Comparison of ENCODE assay signal across 14 cellular contexts in the genomic region with DNA sequence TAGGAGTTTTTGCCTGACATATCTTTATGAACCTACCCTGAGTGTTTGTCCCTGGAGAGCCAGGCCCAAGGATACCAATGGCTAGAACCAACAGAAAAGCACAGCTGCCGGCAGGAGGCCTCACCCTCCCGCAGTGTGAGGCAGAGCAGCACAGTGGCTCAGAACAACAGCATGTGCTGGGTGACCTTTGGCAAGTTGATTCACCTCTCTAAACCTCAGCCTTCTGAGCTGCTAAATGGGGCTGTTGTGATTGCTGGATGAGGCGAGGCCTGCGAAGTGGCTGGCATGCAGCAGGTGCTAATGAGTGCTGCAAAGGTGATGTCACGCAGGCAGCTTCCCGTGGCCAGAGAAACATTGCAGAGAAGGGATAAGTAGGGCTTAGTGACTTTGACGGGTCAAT.
"Had no signal": no experiment of that assay in that cellular context is flagged by ENCODE, and none has a peak within 500 bp of the region (broad histone marks: within the 10 kb centered on the region; RNA-seq: fewer than 3 reads in every experiment).

No MANE protein-coding gene starts in this region.

- H3K27ac Mint-ChIP-seq: activated B cell treated with CpG ODN at 0.5 μM for 24 hours; activated naive CD4-positive, alpha-beta T cell treated with anti-CD3 and anti-CD28 coated beads, Interleukin-2, amount 10 ng/mL, durations not matched to agents 7 days and 5 days; memory B cell; nephron; T-helper 1 cell treated with Interleukin-12 subunit alpha and Interleukin-12 subunit beta and Interleukin-4 antibody, amounts not matched to agents 30 μg/mL and 1 μg/mL, for 36 hours had no signal

- H3K4me3 Mint-ChIP-seq: activated B cell treated with CpG ODN at 0.5 μM for 24 hours; activated naive CD4-positive, alpha-beta T cell treated with anti-CD3 and anti-CD28 coated beads, Interleukin-2, amount 10 ng/mL, durations not matched to agents 7 days and 5 days; brain; memory B cell; nephron; T-helper 1 cell treated with Interleukin-12 subunit alpha and Interleukin-12 subunit beta and Interleukin-4 antibody, amounts not matched to agents 30 μg/mL and 1 μg/mL, for 36 hours had no signal

- H3K4me1 Mint-ChIP-seq: memory B cell, nephron had no signal

- DNase-seq: activated B cell treated with CpG ODN at 0.5 μM for 24 hours; activated CD4-positive, alpha-beta T cell treated with anti-CD3 and anti-CD28 coated beads, Interleukin-2, amount 50 U/mL, for 4 hours; activated naive CD4-positive, alpha-beta T cell treated with anti-CD3 and anti-CD28 coated beads, Interleukin-2, amount 10 ng/mL, durations not matched to agents 7 days and 5 days; dermis blood vessel endothelial cell; glutamatergic neuron; ovary; stimulated activated CD4-positive, alpha-beta T cell treated with anti-CD3 and anti-CD28 coated beads, Interleukin-4, amount 100 ng/mL, for 1 hour; stimulated activated CD8-positive, alpha-beta memory T cell treated with anti-CD3 and anti-CD28 coated beads, Interleukin-4, amount 100 ng/mL, for 48 hours had no signal

- H3K9me3 Mint-ChIP-seq: activated B cell treated with CpG ODN at 0.5 μM for 24 hours; activated naive CD4-positive, alpha-beta T cell treated with anti-CD3 and anti-CD28 coated beads, Interleukin-2, amount 10 ng/mL, durations not matched to agents 7 days and 5 days; brain; memory B cell; nephron; T-helper 1 cell treated with Interleukin-12 subunit alpha and Interleukin-12 subunit beta and Interleukin-4 antibody, amounts not matched to agents 30 μg/mL and 1 μg/mL, for 36 hours had no signal

- H3K27me3 Mint-ChIP-seq: activated B cell treated with CpG ODN at 0.5 μM for 24 hours; activated naive CD4-positive, alpha-beta T cell treated with anti-CD3 and anti-CD28 coated beads, Interleukin-2, amount 10 ng/mL, durations not matched to agents 7 days and 5 days; brain; memory B cell had no signal

- ATAC-seq: esophagus mucosa, left lung had no signal
